22 cellular contexts compared by ENCODE assay signal in genomic region chr6:116384727-116385461, GRCh38. TPM values are rescaled to one million over a fixed set of nuclear protein-coding genes. Genes with fewer than 3 reads are reported as not detected.
DNase-seq lines count a peak whose midpoint lies in the region; ATAC-seq, FAIRE-seq and TF ChIP-seq lines count a peak whose summit lies in the region.
"Had no signal": no experiment of that assay in that cellular context is flagged by ENCODE, and none has a peak within 500 bp of the region (broad histone marks: within the 10 kb centered on the region; RNA-seq: fewer than 3 reads in every experiment).

No MANE protein-coding gene starts in this region.

- H3K27me3 ChIP-seq in mammary epithelial cell (ENCODE audit: insufficient read depth, low read length): no peaks in the 10 kb centered on the region
- H3K27me3 ChIP-seq: dorsolateral prefrontal cortex, pancreas, stomach had no signal

- peak overlapping the region; percentile 54 for H3K9ac ChIP-seq in mammary epithelial cell (ENCODE audit: insufficient read depth, low read length)

- no peak overlapping the region for H3K4me3 Mint-ChIP-seq in mesothelial cell of epicardium
- H3K4me3 Mint-ChIP-seq in immature natural killer cell: no peak overlapping the region
- H3K4me3 Mint-ChIP-seq: activated CD4-positive, alpha-beta T cell treated with anti-CD3 and anti-CD28 coated beads, Interleukin-2, amount 10 ng/mL, durations not matched to agents 24 days and 14 days; activated naive CD8-positive, alpha-beta T cell treated with anti-CD3 and anti-CD28 coated beads, Interleukin-2, amount 10 ng/mL, durations not matched to agents 7 days and 5 days had no signal

- dilution Hi-C loops in mammary epithelial cell (cut with HindIII; ENCODE audit: low sequenced_read_pairs): no loop called here

- no peak for FAIRE-seq in A549 (lab: Jason Lieb, UNC)
- FAIRE-seq: D721Med, pancreas had no signal

- no peaks in the 10 kb centered on the region for H3K9me3 Mint-ChIP-seq in mesothelial cell of epicardium
- H3K9me3 Mint-ChIP-seq in immature natural killer cell: no peaks in the 10 kb centered on the region
- H3K9me3 Mint-ChIP-seq: activated CD4-positive, alpha-beta T cell treated with anti-CD3 and anti-CD28 coated beads, Interleukin-2, amount 10 ng/mL, durations not matched to agents 24 days and 14 days; activated naive CD8-positive, alpha-beta T cell treated with anti-CD3 and anti-CD28 coated beads, Interleukin-2, amount 10 ng/mL, durations not matched to agents 7 days and 5 days; activated T-helper 2 cell treated with anti-CD3 and anti-CD28 coated beads, Interferon-gamma antibody, Interleukin-2, Interleukin-4, amounts not matched to agents 10 μg/mL and 5 μg/mL and 100 μg/mL, durations not matched to agents 14 hours and 24 hours and 36 hours; naive B cell had no signal

- no peak overlapping the region for H3K4me3 ChIP-seq in A549
- H3K4me3 ChIP-seq in HEK293 (ENCODE audit: low read depth, low read length): no peak overlapping the region
- no peak overlapping the region for H3K4me3 ChIP-seq in mammary epithelial cell (replicated peaks in 1 of 3; ENCODE audit: insufficient read depth in 1 of 3, low read depth in 2 of 3, low read length in 3 of 3)
- H3K4me3 ChIP-seq: dorsolateral prefrontal cortex, pancreas, PC-9, stomach had no signal

- H4K20me1 ChIP-seq in mammary epithelial cell (ENCODE audit: insufficient read depth, low read length): no peaks in the 10 kb centered on the region

- TF ChIP-seq RAD21 in A549 (conservative IDR thresholded peaks at IDR 0.05 in 1 of 2, IDR thresholded peaks at IDR 0.05 in 1 of 2): no peak

- no peak for TF ChIP-seq POLR2A in A549 (IDR thresholded peaks at IDR 0.05; ENCODE audit: low read length)

- H3K36me3 ChIP-seq in HEK293 (ENCODE audit: control insufficient read depth in 2 of 2, insufficient read depth in 1 of 2, low read length in 2 of 2) (no peaks in the 10 kb centered on the region), mammary epithelial cell (ENCODE audit: insufficient read depth, low read length) (peaks cover 2% of the 10 kb centered on the region)
- H3K36me3 ChIP-seq: pancreas, stomach had no signal

- peak overlapping the region; percentile 65; the same call in 2 of the 3 replicates for H3K4me2 ChIP-seq in A549
- peak overlapping the region; percentile 71 for H3K4me2 ChIP-seq in mammary epithelial cell (ENCODE audit: insufficient read depth, low read depth, low read length)
- H3K4me2 ChIP-seq: PC-9 had no signal

- TF ChIP-seq CTCF in A549 (IDR thresholded peaks at IDR 0.05): no peak
- TF ChIP-seq CTCF in HEK293 (tag by site-specific recombination; IDR thresholded peaks at IDR 0.05): no peak
- TF ChIP-seq CTCF in mammary epithelial cell (conservative IDR thresholded peaks at IDR 0.05 in 1 of 2, IDR thresholded peaks at IDR 0.05 in 1 of 2; ENCODE audit: extremely low read depth in 1 of 2, insufficient read depth in 1 of 2, low read depth in 1 of 2, low read length in 2 of 2): no peak
- no peak for TF ChIP-seq CTCF in mesothelial cell of epicardium (IDR thresholded peaks at IDR 0.05; ENCODE audit: unreplicated experiment)

- ATAC-seq in A549 (no peak), sciatic nerve (no peak)

- WGBS in A549 (ENCODE audit: missing lambda C conversion rate): 73% methylated on average over 4 of the region's 4 CpGs
- 75% methylated on average over 4 of the region's 4 CpGs for WGBS in mammary epithelial cell (ENCODE audit: low coverage, missing lambda C conversion rate)

- CTCF ChIA-PET in A549 (lab: Yijun Ruan, JAX) (no interaction called here), HEK293 (lab: Yijun Ruan, JAX) (interaction anchor here (1.6 kb wide), 1 partner anchor 97 kb away, joined by 4 read pairs; no protein-coding TSS in a partner anchor), mammary epithelial cell (lab: Charles Lee; ENCODE audit: low non-redundant PET) (no interaction called here)

- H3K4me1 ChIP-seq in A549 (peaks cover 52% of the 10 kb centered on the region), HEK293 (ENCODE audit: control insufficient read depth, insufficient read depth, low read length) (peaks cover 36% of the 10 kb centered on the region), mammary epithelial cell (ENCODE audit: insufficient read depth, low read length) (peaks cover 86% of the 10 kb centered on the region)

- peaks cover 86% of the 10 kb centered on the region for H3K79me2 ChIP-seq in mammary epithelial cell (ENCODE audit: insufficient read depth, low read length)

- peak overlapping the region; percentile 21 for H2AFZ ChIP-seq in mammary epithelial cell (ENCODE audit: low read depth, low read length)
- H2AFZ ChIP-seq: PC-9 had no signal

- intact Hi-C loops in mammary epithelial cell (cut with micrococcal nuclease): no loop called here
- intact Hi-C loops in sciatic nerve (cut with DNase I): no loop called here

- no peak for TF ChIP-seq EP300 in A549 (IDR thresholded peaks at IDR 0.05)

- peaks cover 2% of the 10 kb centered on the region for H3K36me3 Mint-ChIP-seq in mesothelial cell of epicardium
- peaks cover 0 to 5% (median 0%) of the 10 kb centered on the region in 3 donors for H3K36me3 Mint-ChIP-seq in immature natural killer cell
- H3K36me3 Mint-ChIP-seq: activated naive CD8-positive, alpha-beta T cell treated with anti-CD3 and anti-CD28 coated beads, Interleukin-2, amount 10 ng/mL, durations not matched to agents 7 days and 5 days; naive B cell had no signal

- in situ Hi-C loops in mammary epithelial cell (cut with MboI; ENCODE audit: low sequenced_read_pairs in 2 of 2) (no loop called here), ACHN (cut with HindIII; ENCODE audit: low pct_ligation_motif_present, low pct_unique_long_range_greater_than_20kb, low sequenced_read_pairs) (no loop called here)

- no peaks in the 10 kb centered on the region for H3K27me3 Mint-ChIP-seq in mesothelial cell of epicardium (ENCODE audit: low read depth)
- H3K27me3 Mint-ChIP-seq in immature natural killer cell (ENCODE audit: low read depth in 3 of 3): peaks cover 4 to 8% (median 4%) of the 10 kb centered on the region in 3 donors
- H3K27me3 Mint-ChIP-seq: naive B cell had no signal

- no peak for DNase-seq in A549 (ENCODE audit: low read depth in 1 of 2, low spot score in 1 of 2)
- DNase-seq in mammary epithelial cell: no peak
- DNase-seq in mesothelial cell of epicardium (ENCODE audit: low spot score in 2 of 2, unreplicated experiment in 2 of 2): no peak
- no peak for DNase-seq in immature natural killer cell
- DNase-seq in NCI-H146 (lab: John Stamatoyannopoulos, UW): no peak
- no peak for DNase-seq in sciatic nerve (ENCODE audit: low spot score)
- DNase-seq in ACHN: no peak
- DNase-seq: activated CD4-positive, alpha-beta T cell treated with anti-CD3 and anti-CD28 coated beads, Interleukin-2, amount 10 ng/mL, durations not matched to agents 24 days and 14 days; activated naive CD8-positive, alpha-beta T cell treated with anti-CD3 and anti-CD28 coated beads, Interleukin-2, amount 10 ng/mL, durations not matched to agents 7 days and 5 days; C1 segment of cervical spinal cord; dorsolateral prefrontal cortex; foreskin melanocyte; Karpas-422; naive B cell; NCI-H2029; NCI-H345; pancreas; PC-9; stomach had no signal

- POLR2A ChIA-PET in A549 (lab: Yijun Ruan, JAX): no interaction called here
- POLR2A ChIA-PET in HEK293 (lab: Yijun Ruan, JAX): interaction anchor here (1.2 kb wide), 1 partner anchor 14 kb away, joined by 3 read pairs; the partner anchor contains the start of gene DSE

- H3K9me3 ChIP-seq in A549 (no peaks in the 10 kb centered on the region), HEK293 (ENCODE audit: control insufficient read depth, insufficient read depth, low read depth, low read length) (no peaks in the 10 kb centered on the region), mammary epithelial cell (replicated peaks; ENCODE audit: insufficient read depth, low read length) (peaks cover 3% of the 10 kb centered on the region)
- H3K9me3 ChIP-seq: pancreas, stomach had no signal

- H3K27ac Mint-ChIP-seq in mesothelial cell of epicardium: peak overlapping the region; percentile 25
- H3K27ac Mint-ChIP-seq in immature natural killer cell: no peak overlapping the region
- H3K27ac Mint-ChIP-seq: activated CD4-positive, alpha-beta T cell treated with anti-CD3 and anti-CD28 coated beads, Interleukin-2, amount 10 ng/mL, durations not matched to agents 24 days and 14 days; activated naive CD8-positive, alpha-beta T cell treated with anti-CD3 and anti-CD28 coated beads, Interleukin-2, amount 10 ng/mL, durations not matched to agents 7 days and 5 days; activated T-helper 2 cell treated with anti-CD3 and anti-CD28 coated beads, Interferon-gamma antibody, Interleukin-2, Interleukin-4, amounts not matched to agents 10 μg/mL and 5 μg/mL and 100 μg/mL, durations not matched to agents 14 hours and 24 hours and 36 hours had no signal

- BruUV-seq in mammary epithelial cell (replicated peaks; lab: Mats Ljungman, UMichigan): no TSS peak

- H3K27ac ChIP-seq in A549 (peak overlapping the region; percentile 24 to 76; a peak in 4 of 6 replicates), HEK293 (ENCODE audit: extremely low read depth, low read depth, low read length) (peak overlapping the region; percentile 18; the same call in 1 of the 2 replicates), mammary epithelial cell (ENCODE audit: insufficient read depth, low read depth, low read length) (peak overlapping the region; percentile 100)
- H3K27ac ChIP-seq: dorsolateral prefrontal cortex, pancreas, PC-9 had no signal

- H3K4me1 Mint-ChIP-seq in mesothelial cell of epicardium: peaks cover 59% of the 10 kb centered on the region
- H3K4me1 Mint-ChIP-seq in immature natural killer cell: peaks cover 9% of the 10 kb centered on the region in 2 donors

TF ChIP-seq in A549, 52 proteins besides CTCF, POLR2A, EP300 and RAD21 (continues in another document):
- TF ChIP-seq ZFP36 (IDR thresholded peaks at IDR 0.05; ENCODE audit: borderline replicate concordance, partially characterized antibody) (no peak), TP53 (CRISPR knock-in tag; IDR thresholded peaks at IDR 0.05) (no peak), FOSL2 (IDR thresholded peaks at IDR 0.05) (no peak), FOSL2 (CRISPR knock-in tag; IDR thresholded peaks at IDR 0.05) (no peak)

RNA-seq across cellular contexts. Expression of gene DSE, which starts 14.1 kb away (rescaled TPM):
- polyA plus RNA-seq in A549 (2011; rRNA removed) (20.2 and 26.8 TPM in 2 replicates), A549 (2017; fragmentation: RNase III; extraction: RNeasy Plus Mini Kit Qiagen cat#74134 plus additional on column Dnase treatment) (15.7 to 23.4 TPM (median 22.7 TPM) in 3 replicates), mammary epithelial cell (66.9 TPM), immature natural killer cell (1 to 10 TPM; 2.6 to 3.9 (median 3.2) TPM)
- polyA plus RNA-seq in A549 (2012; cell fraction: cytosol; rRNA removed): 4.9 and 6.5 TPM in 2 replicates
- polyA plus RNA-seq in A549 (2012; cell fraction: nucleus; rRNA removed): 7.2 and 7.3 TPM in 2 replicates
- 27.5 and 30.0 TPM in 2 replicates for polyA minus RNA-seq in A549 (2011; rRNA and poly(A)+ RNA removed)
- total RNA-seq in mammary epithelial cell (100 to 1,000 TPM; 116 to 175 TPM), mesothelial cell of epicardium (69.6 to 73.3 TPM (median 70.7 TPM) in 3 replicates), sciatic nerve (82.7 TPM)
- polyA minus RNA-seq in mammary epithelial cell: 137 TPM

Comparison
In these comparisons a context has a peak if more than half of its experiments do, and no peak if none do; other contexts are left out.
1. H3K27ac ChIP-seq: peak in every context shown above with its lines; median percentile 100 in mammary epithelial cell; 50 in A549; 18 in HEK293.